8 cellular contexts compared by ENCODE assay signal in genomic region chr12:57229041-57229633, GRCh38. TPM values are rescaled to one million over a fixed set of nuclear protein-coding genes. Genes with fewer than 3 reads are reported as not detected.
DNase-seq lines count a peak whose midpoint lies in the region; ATAC-seq and TF ChIP-seq lines count a peak whose summit lies in the region.

No MANE protein-coding gene starts in this region.

- H3K79me2 ChIP-seq in MM.1S (ENCODE audit: low read length) (peaks cover 31% of the 10 kb centered on the region), mammary epithelial cell (ENCODE audit: insufficient read depth, low read length) (peaks cover 41% of the 10 kb centered on the region)

- no peak for DNase-seq in activated naive CD4-positive, alpha-beta T cell treated with anti-CD3 and anti-CD28 coated beads, Interleukin-2, amount 10 ng/mL, durations not matched to agents 7 days and 5 days
- DNase-seq in activated naive CD4-positive, alpha-beta T cell treated with anti-CD3 and anti-CD28 coated beads, Interleukin-2, amount 50 U/mL, for 16 hours = no peak
- no peak for DNase-seq in MM.1S
- no peak for DNase-seq in mammary epithelial cell
- no peak for DNase-seq in naive thymus-derived CD8-positive, alpha-beta T cell
- DNase-seq in germinal center (ENCODE audit: low spot score) = no peak
- DNase-seq in NCI-H1048 (lab: John Stamatoyannopoulos, UW) = no peak

- dilution Hi-C loops in mammary epithelial cell (cut with HindIII; ENCODE audit: low sequenced_read_pairs) = loop anchor here (5.0 kb wide), 1 partner anchor 107 kb away; no protein-coding TSS in a partner anchor

- H3K9me2 ChIP-seq in MM.1S (replicated peaks; ENCODE audit: insufficient read depth, low read length) = no peaks in the 10 kb centered on the region

- BruUV-seq in mammary epithelial cell (replicated peaks; lab: Mats Ljungman, UMichigan) = TSS peak; percentile 85

- H3K27me3 Mint-ChIP-seq in activated naive CD4-positive, alpha-beta T cell treated with anti-CD3 and anti-CD28 coated beads, Interleukin-2, amount 10 ng/mL, durations not matched to agents 7 days and 5 days = peaks cover 43% of the 10 kb centered on the region
- H3K27me3 Mint-ChIP-seq in naive thymus-derived CD8-positive, alpha-beta T cell = peaks cover 16 to 37% (median 21%) of the 10 kb centered on the region in 5 donors

- WGBS in mammary epithelial cell (ENCODE audit: low coverage, missing lambda C conversion rate) = 16% methylated on average over 9 of the region's 9 CpGs

- intact Hi-C loops in mammary epithelial cell (cut with micrococcal nuclease) = no loop called here

- H3K4me1 ChIP-seq in MM.1S (ENCODE audit: low read length) (peaks cover 20% of the 10 kb centered on the region), mammary epithelial cell (ENCODE audit: insufficient read depth, low read length) (peaks cover 9% of the 10 kb centered on the region)

- H4K20me1 ChIP-seq in MM.1S (ENCODE audit: insufficient read depth, low read length) (no peaks in the 10 kb centered on the region), mammary epithelial cell (ENCODE audit: insufficient read depth, low read length) (no peaks in the 10 kb centered on the region)

- H3K4me1 Mint-ChIP-seq in activated naive CD4-positive, alpha-beta T cell treated with anti-CD3 and anti-CD28 coated beads, Interleukin-2, amount 10 ng/mL, durations not matched to agents 7 days and 5 days = peaks cover 73% of the 10 kb centered on the region
- H3K4me1 Mint-ChIP-seq in naive thymus-derived CD8-positive, alpha-beta T cell = peaks cover 28 to 67% (median 57%) of the 10 kb centered on the region in 4 donors

- H2AFZ ChIP-seq in MM.1S (ENCODE audit: low read length) = peak overlapping the region; percentile 74
- H2AFZ ChIP-seq in mammary epithelial cell (ENCODE audit: low read depth, low read length) = peak overlapping the region; percentile 75

- in situ Hi-C loops in mammary epithelial cell (cut with MboI; ENCODE audit: low sequenced_read_pairs in 2 of 2) = no loop called here

- H3K4me3 Mint-ChIP-seq in activated naive CD4-positive, alpha-beta T cell treated with anti-CD3 and anti-CD28 coated beads, Interleukin-2, amount 10 ng/mL, durations not matched to agents 7 days and 5 days = peak overlapping the region; percentile 92
- peak overlapping the region; percentile 90 to 98 (median 94) for H3K4me3 Mint-ChIP-seq in naive thymus-derived CD8-positive, alpha-beta T cell

- TF ChIP-seq CTCF in MM.1S (IDR thresholded peaks at IDR 0.05; ENCODE audit: low read length) (no peak), mammary epithelial cell (conservative IDR thresholded peaks at IDR 0.05 in 1 of 2, IDR thresholded peaks at IDR 0.05 in 1 of 2; ENCODE audit: extremely low read depth in 1 of 2, insufficient read depth in 1 of 2, low read depth in 1 of 2, low read length in 2 of 2) (no peak)

- peaks cover 11% of the 10 kb centered on the region for H3K27me3 ChIP-seq in MM.1S (replicated peaks; ENCODE audit: insufficient read depth, low read length)
- no peaks in the 10 kb centered on the region for H3K27me3 ChIP-seq in mammary epithelial cell (ENCODE audit: insufficient read depth, low read length)

- H3K36me3 ChIP-seq in MM.1S (replicated peaks; ENCODE audit: insufficient read depth, low read length) = 0 out of 2 replicates have a peak, but pooled peaks cover 15% of the 10 kb centered on the region
- H3K36me3 ChIP-seq in mammary epithelial cell (ENCODE audit: insufficient read depth, low read length) = peaks cover 27% of the 10 kb centered on the region

- peak overlapping the region; percentile 90; the same call in 1 of the 2 replicates for H3K9ac ChIP-seq in MM.1S (ENCODE audit: low read length)
- H3K9ac ChIP-seq in mammary epithelial cell (ENCODE audit: insufficient read depth, low read length) = peak overlapping the region; percentile 86

- POLR2A ChIA-PET in naive thymus-derived CD8-positive, alpha-beta T cell (lab: Charles Lee) = interaction anchor here (0.6 to 4.7 kb wide), 8 partner anchors 9 to 1306 kb away, joined by 3 to 37 read pairs (median 4); partner anchors contain the start of gene NXPH4

- H3F3A ChIP-seq in MM.1S (ENCODE audit: insufficient read depth, low read length) = no peaks in the 10 kb centered on the region

- peak overlapping the region; percentile 87 for H3K4me3 ChIP-seq in MM.1S (ENCODE audit: low read length)
- H3K4me3 ChIP-seq in mammary epithelial cell (replicated peaks in 1 of 3; ENCODE audit: insufficient read depth in 1 of 3, low read depth in 2 of 3, low read length in 3 of 3) = peak overlapping the region; percentile 8 to 64 (median 49)

- H3K36me3 Mint-ChIP-seq in activated naive CD4-positive, alpha-beta T cell treated with anti-CD3 and anti-CD28 coated beads, Interleukin-2, amount 10 ng/mL, durations not matched to agents 7 days and 5 days = peaks cover 42% of the 10 kb centered on the region
- peaks cover 0 to 28% (median 15%) of the 10 kb centered on the region in 3 donors for H3K36me3 Mint-ChIP-seq in naive thymus-derived CD8-positive, alpha-beta T cell

- peak; percentile 9 to 19 for ATAC-seq in naive thymus-derived CD8-positive, alpha-beta T cell
- ATAC-seq in HG02642 (IDR thresholded peaks at IDR 0.05; ENCODE audit: poor library complexity, unreplicated experiment) = no peak

- H3K4me2 ChIP-seq in MM.1S (ENCODE audit: low read depth, low read length) (peak overlapping the region; percentile 97), mammary epithelial cell (ENCODE audit: insufficient read depth, low read depth, low read length) (peak overlapping the region; percentile 98)

- peak overlapping the region; percentile 89 for H3K27ac Mint-ChIP-seq in activated naive CD4-positive, alpha-beta T cell treated with anti-CD3 and anti-CD28 coated beads, Interleukin-2, amount 10 ng/mL, durations not matched to agents 7 days and 5 days
- peak overlapping the region; percentile 68 to 95 (median 88) for H3K27ac Mint-ChIP-seq in naive thymus-derived CD8-positive, alpha-beta T cell

- H3K9me3 ChIP-seq in MM.1S (replicated peaks; ENCODE audit: insufficient read depth, low read length) = no peaks in the 10 kb centered on the region
- H3K9me3 ChIP-seq in mammary epithelial cell (replicated peaks; ENCODE audit: insufficient read depth, low read length) = no peaks in the 10 kb centered on the region

- H3K9me3 Mint-ChIP-seq in activated naive CD4-positive, alpha-beta T cell treated with anti-CD3 and anti-CD28 coated beads, Interleukin-2, amount 10 ng/mL, durations not matched to agents 7 days and 5 days = no peaks in the 10 kb centered on the region
- peaks cover 0 to 2% (median 0%) of the 10 kb centered on the region in 9 donors for H3K9me3 Mint-ChIP-seq in naive thymus-derived CD8-positive, alpha-beta T cell

- CTCF ChIA-PET in activated naive CD4-positive, alpha-beta T cell treated with anti-CD3 and anti-CD28 coated beads, Interleukin-2, amount 10 ng/mL, durations not matched to agents 7 days and 5 days (lab: Charles Lee) = interaction anchor here (1.1 to 13.5 kb wide), 8 partner anchors 10 to 230 kb away, joined by 3 to 281 read pairs (median 4); a partner anchor contains a TSS
- CTCF ChIA-PET in mammary epithelial cell (lab: Charles Lee; ENCODE audit: low non-redundant PET) = interaction anchor here (0.6 to 1.5 kb wide), 4 partner anchors 12 to 230 kb away, joined by 4 to 11 read pairs (median 8); no protein-coding TSS in a partner anchor

- H3K27ac ChIP-seq in MM.1S (ENCODE audit: low read length) (peak overlapping the region; percentile 79; the same call in 1 of the 2 replicates), mammary epithelial cell (ENCODE audit: insufficient read depth, low read depth, low read length) (peak overlapping the region; percentile 74)

RNA-seq across cellular contexts. Expression of gene SHMT2, which starts 0.4 kb away (rescaled TPM):
- 100 to 1,000 TPM; 266 to 337 TPM for total RNA-seq in mammary epithelial cell
- 285 TPM for polyA plus RNA-seq in mammary epithelial cell
- polyA minus RNA-seq in mammary epithelial cell = 190 TPM
- 10 to 100 TPM; 45.2 to 45.3 TPM for total RNA-seq in naive thymus-derived CD8-positive, alpha-beta T cell
- polyA plus RNA-seq in naive thymus-derived CD8-positive, alpha-beta T cell = 10 to 100 TPM; 27.3 to 31.2 (median 28.8) TPM

RNA-seq across cellular contexts. Expression of gene NXPH4, which starts 12.5 kb away (rescaled TPM):
- 1 to 10 TPM in 1 of 2 donors, under 1 TPM in 1; 0.67 to 5.3 TPM for total RNA-seq in mammary epithelial cell
- 0.51 TPM for polyA plus RNA-seq in mammary epithelial cell
- polyA minus RNA-seq in mammary epithelial cell = 0.41 TPM
- under 1 TPM; 0.41 to 0.55 TPM for total RNA-seq in naive thymus-derived CD8-positive, alpha-beta T cell
- not detected for polyA plus RNA-seq in naive thymus-derived CD8-positive, alpha-beta T cell

RNA-seq across cellular contexts. Expression of gene STAC3, which starts 21.9 kb away (rescaled TPM):
- 1 to 10 TPM in 1 of 2 donors, under 1 TPM in 1; 0.50 to 1.2 TPM for total RNA-seq in mammary epithelial cell
- 0.35 TPM for polyA plus RNA-seq in mammary epithelial cell
- not detected for polyA minus RNA-seq in mammary epithelial cell
- total RNA-seq in naive thymus-derived CD8-positive, alpha-beta T cell = 1 to 10 TPM; 2.5 to 2.6 TPM
- polyA plus RNA-seq in naive thymus-derived CD8-positive, alpha-beta T cell = not detected

Comparison
In these comparisons a context has a peak if more than half of its experiments do, and no peak if none do; other contexts are left out.
1. RNA of gene SHMT2, which starts 0.4 kb away (total RNA-seq): 266 to 337 TPM in mammary epithelial cell; 45.2 to 45.3 TPM in naive thymus-derived CD8-positive, alpha-beta T cell; every median in the first group is over 4 times any median in the second.